ENCODE assay signal across 8 cellular contexts in the genomic region with DNA sequence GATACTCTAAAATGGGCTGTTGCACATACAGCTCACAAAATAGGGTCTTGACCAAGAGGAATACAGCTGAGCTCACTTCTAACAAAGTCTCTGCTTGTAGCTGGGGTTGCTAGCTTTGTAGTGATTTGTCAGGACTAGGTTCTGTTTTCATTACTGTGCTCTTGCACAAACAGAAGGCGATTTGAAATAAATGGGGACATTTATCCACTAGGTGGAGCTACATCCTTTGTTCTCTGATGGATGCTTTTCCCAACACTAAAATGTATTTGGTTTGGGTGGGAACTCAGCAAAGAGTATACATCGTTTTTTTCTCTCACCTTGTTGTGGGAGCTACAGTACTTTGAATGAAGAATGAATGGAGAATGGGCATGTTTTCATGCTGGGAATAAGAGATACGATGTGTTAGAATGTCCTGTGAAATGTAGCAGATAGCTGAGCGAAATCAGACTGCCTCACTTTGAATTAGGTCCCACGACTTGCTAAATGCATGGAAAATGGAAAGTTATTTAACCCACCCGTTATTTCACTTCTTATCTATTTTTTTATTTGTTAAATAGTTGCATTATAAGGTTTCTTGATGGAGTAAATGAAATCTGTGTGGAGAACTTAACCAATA.
DNase-seq lines count a peak whose midpoint lies in the region; ATAC-seq and TF ChIP-seq lines count a peak whose summit lies in the region.

No MANE protein-coding gene starts in this region.

- H3K9me3 Mint-ChIP-seq in brain = no peaks in the 10 kb centered on the region
- no peaks in the 10 kb centered on the region for H3K9me3 Mint-ChIP-seq in activated T-helper 1 cell treated with anti-CD3 and anti-CD28 coated beads, Interleukin-12 subunit alpha, Interleukin-12 subunit beta, Interleukin-2, Interleukin-4 antibody, amounts not matched to agents 30 ng/mL and 10 ng/mL and 1 ng/mL, durations not matched to agents 14 hours and 24 hours and 36 hours

- H3K4me1 ChIP-seq in aorta (ENCODE audit: control insufficient read depth in 1 of 2, insufficient read depth in 2 of 2, low read length in 2 of 2) = no peaks in the 10 kb centered on the region

- WGBS in aorta, 2 donors = 21 to 23% methylated on average over 6 of the region's 6 CpGs

- H3K9me3 ChIP-seq in aorta (ENCODE audit: control insufficient read depth, low read length) = no peaks in the 10 kb centered on the region

- TF ChIP-seq CTCF in AG10803 (conservative IDR thresholded peaks at IDR 0.05; ENCODE audit: low read length) (peak; percentile 67), brain (conservative IDR thresholded peaks at IDR 0.05) (peak; percentile 75 to 84), kidney epithelial cell (IDR thresholded peaks at IDR 0.05; ENCODE audit: insufficient read depth, low read length, poor library complexity, severe bottlenecking) (peak; percentile 53)

- H3K36me3 ChIP-seq in kidney epithelial cell (ENCODE audit: control insufficient read depth, insufficient read depth, low read length) = no peaks in the 10 kb centered on the region
- H3K36me3 ChIP-seq in aorta (ENCODE audit: control insufficient read depth in 1 of 2, insufficient read depth in 2 of 2, low read length in 1 of 2) = no peaks in the 10 kb centered on the region

- peak overlapping the region in 3 of 5 experiments; percentile 42 to 80 (median 63) for H3K27ac Mint-ChIP-seq in brain
- no peak overlapping the region for H3K27ac Mint-ChIP-seq in activated T-helper 1 cell treated with anti-CD3 and anti-CD28 coated beads, Interleukin-12 subunit alpha, Interleukin-12 subunit beta, Interleukin-2, Interleukin-4 antibody, amounts not matched to agents 30 ng/mL and 10 ng/mL and 1 ng/mL, durations not matched to agents 14 hours and 24 hours and 36 hours

- H3K4me3 Mint-ChIP-seq in brain = no peak overlapping the region
- no peak overlapping the region for H3K4me3 Mint-ChIP-seq in activated T-helper 1 cell treated with anti-CD3 and anti-CD28 coated beads, Interleukin-12 subunit alpha, Interleukin-12 subunit beta, Interleukin-2, Interleukin-4 antibody, amounts not matched to agents 30 ng/mL and 10 ng/mL and 1 ng/mL, durations not matched to agents 14 hours and 24 hours and 36 hours

- peaks cover 5% of the 10 kb centered on the region for H3K27me3 Mint-ChIP-seq in brain
- H3K27me3 Mint-ChIP-seq in activated T-helper 1 cell treated with anti-CD3 and anti-CD28 coated beads, Interleukin-12 subunit alpha, Interleukin-12 subunit beta, Interleukin-2, Interleukin-4 antibody, amounts not matched to agents 30 ng/mL and 10 ng/mL and 1 ng/mL, durations not matched to agents 14 hours and 24 hours and 36 hours (ENCODE audit: insufficient read depth) = no peaks in the 10 kb centered on the region

- H3K4me1 Mint-ChIP-seq in brain = peaks cover 41% of the 10 kb centered on the region
- H3K4me1 Mint-ChIP-seq in activated T-helper 1 cell treated with anti-CD3 and anti-CD28 coated beads, Interleukin-12 subunit alpha, Interleukin-12 subunit beta, Interleukin-2, Interleukin-4 antibody, amounts not matched to agents 30 ng/mL and 10 ng/mL and 1 ng/mL, durations not matched to agents 14 hours and 24 hours and 36 hours (ENCODE audit: low read depth) = no peaks in the 10 kb centered on the region

- DNase-seq in AG10803 (ENCODE audit: low read depth) (peak; percentile 48), NCI-H460 (ENCODE audit: extremely low read depth, low read depth) (peak; percentile 33), kidney epithelial cell (ENCODE audit: low read depth) (peak; percentile 31), aorta (no peak)
- no peak for DNase-seq in activated T-helper 1 cell treated with anti-CD3 and anti-CD28 coated beads, Interleukin-12 subunit alpha, Interleukin-12 subunit beta, Interleukin-2, Interleukin-4 antibody, amounts not matched to agents 30 ng/mL and 10 ng/mL and 1 ng/mL, durations not matched to agents 14 hours and 24 hours and 36 hours (ENCODE audit: low spot score)

- ATAC-seq in GM18517 (IDR thresholded peaks at IDR 0.05; ENCODE audit: unreplicated experiment) (peak; percentile 76), HG03342 (IDR thresholded peaks at IDR 0.05; ENCODE audit: unreplicated experiment) (peak; percentile 70), aorta (ENCODE audit: low FRiP score) (peak; percentile 53)

- H3K27ac ChIP-seq in aorta (ENCODE audit: low read depth in 1 of 2, low read length in 2 of 2) = no peak overlapping the region

- no peaks in the 10 kb centered on the region for H3K36me3 Mint-ChIP-seq in brain
- H3K36me3 Mint-ChIP-seq in activated T-helper 1 cell treated with anti-CD3 and anti-CD28 coated beads, Interleukin-12 subunit alpha, Interleukin-12 subunit beta, Interleukin-2, Interleukin-4 antibody, amounts not matched to agents 30 ng/mL and 10 ng/mL and 1 ng/mL, durations not matched to agents 14 hours and 24 hours and 36 hours (ENCODE audit: low read depth) = no peaks in the 10 kb centered on the region

- intact Hi-C loops in aorta (cut with DNase I) = no loop called here
- intact Hi-C loops in activated T-helper 1 cell treated with anti-CD3 and anti-CD28 coated beads, Interleukin-12 subunit alpha, Interleukin-12 subunit beta, Interleukin-2, Interleukin-4 antibody, amounts not matched to agents 30 ng/mL and 10 ng/mL and 1 ng/mL, durations not matched to agents 14 hours and 24 hours and 36 hours (cut with micrococcal nuclease) = no loop called here

- H3K4me3 ChIP-seq in AG10803 (ENCODE audit: low read length) (no peak overlapping the region), kidney epithelial cell (ENCODE audit: low read depth, low read length) (no peak overlapping the region), aorta (ENCODE audit: low read length in 2 of 2) (no peak overlapping the region)

- H3K27me3 ChIP-seq in kidney epithelial cell (ENCODE audit: control insufficient read depth, insufficient read depth, low read length) = no peaks in the 10 kb centered on the region
- no peaks in the 10 kb centered on the region for H3K27me3 ChIP-seq in aorta (ENCODE audit: control insufficient read depth in 1 of 2, insufficient read depth in 2 of 2, low read length in 1 of 2)

Comparison
In these comparisons a context has a peak if more than half of its experiments do, and no peak if none do; other contexts are left out.
1. DNase-seq: peak in AG10803 (single experiment), NCI-H460 (single experiment) and kidney epithelial cell (single experiment); none in aorta (0 of 2) and activated T-helper 1 cell treated with anti-CD3 and anti-CD28 coated beads, Interleukin-12 subunit alpha, Interleukin-12 subunit beta, Interleukin-2, Interleukin-4 antibody, amounts not matched to agents 30 ng/mL and 10 ng/mL and 1 ng/mL, durations not matched to agents 14 hours and 24 hours and 36 hours (single experiment).
2. Peak in every context shown above with its lines, with median percentiles within 50 percentile points of each other: CTCF ChIP-seq and ATAC-seq.